Comparison of ENCODE assay signal across 1 cellular context in the genomic region with DNA sequence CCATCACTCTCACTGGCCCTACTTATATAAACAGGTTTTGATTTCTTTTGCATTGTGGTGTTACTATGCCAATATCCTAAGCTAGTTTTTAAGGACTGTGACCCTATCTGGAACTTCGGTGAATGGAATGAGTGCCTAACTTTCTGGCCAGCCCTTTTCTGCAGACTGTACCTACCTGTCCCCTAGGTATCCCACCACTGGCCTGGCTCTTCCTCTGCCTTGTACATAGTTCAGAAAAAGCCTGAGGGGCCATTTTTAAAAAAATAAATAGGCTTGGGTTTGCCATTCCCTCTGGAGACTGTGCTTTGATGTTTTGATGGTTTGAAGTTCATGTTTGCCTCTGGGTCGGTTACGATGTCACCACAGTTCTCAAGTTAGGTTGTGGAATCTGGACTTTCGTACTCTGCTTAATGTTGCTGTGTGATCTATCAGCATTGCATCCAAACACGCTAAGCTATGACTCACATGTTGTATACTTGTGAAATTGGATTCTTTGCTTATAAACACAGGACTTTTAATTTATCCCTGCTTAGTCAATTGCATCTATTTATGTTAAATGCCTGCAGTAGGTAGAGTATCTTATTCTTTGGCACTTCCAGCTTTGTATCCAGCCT.
A peak's percentile ranks its signal among the peaks of the same experiment; 100 is the strongest.
TF ChIP-seq lines count a peak whose summit lies in the region.

No MANE protein-coding gene starts in this region.

TF ChIP-seq in HepG2, 621 proteins besides CTCF, POLR2A, EP300 and RAD21 (continued from another document and continues in another):
- TF ChIP-seq, protein P1, sequence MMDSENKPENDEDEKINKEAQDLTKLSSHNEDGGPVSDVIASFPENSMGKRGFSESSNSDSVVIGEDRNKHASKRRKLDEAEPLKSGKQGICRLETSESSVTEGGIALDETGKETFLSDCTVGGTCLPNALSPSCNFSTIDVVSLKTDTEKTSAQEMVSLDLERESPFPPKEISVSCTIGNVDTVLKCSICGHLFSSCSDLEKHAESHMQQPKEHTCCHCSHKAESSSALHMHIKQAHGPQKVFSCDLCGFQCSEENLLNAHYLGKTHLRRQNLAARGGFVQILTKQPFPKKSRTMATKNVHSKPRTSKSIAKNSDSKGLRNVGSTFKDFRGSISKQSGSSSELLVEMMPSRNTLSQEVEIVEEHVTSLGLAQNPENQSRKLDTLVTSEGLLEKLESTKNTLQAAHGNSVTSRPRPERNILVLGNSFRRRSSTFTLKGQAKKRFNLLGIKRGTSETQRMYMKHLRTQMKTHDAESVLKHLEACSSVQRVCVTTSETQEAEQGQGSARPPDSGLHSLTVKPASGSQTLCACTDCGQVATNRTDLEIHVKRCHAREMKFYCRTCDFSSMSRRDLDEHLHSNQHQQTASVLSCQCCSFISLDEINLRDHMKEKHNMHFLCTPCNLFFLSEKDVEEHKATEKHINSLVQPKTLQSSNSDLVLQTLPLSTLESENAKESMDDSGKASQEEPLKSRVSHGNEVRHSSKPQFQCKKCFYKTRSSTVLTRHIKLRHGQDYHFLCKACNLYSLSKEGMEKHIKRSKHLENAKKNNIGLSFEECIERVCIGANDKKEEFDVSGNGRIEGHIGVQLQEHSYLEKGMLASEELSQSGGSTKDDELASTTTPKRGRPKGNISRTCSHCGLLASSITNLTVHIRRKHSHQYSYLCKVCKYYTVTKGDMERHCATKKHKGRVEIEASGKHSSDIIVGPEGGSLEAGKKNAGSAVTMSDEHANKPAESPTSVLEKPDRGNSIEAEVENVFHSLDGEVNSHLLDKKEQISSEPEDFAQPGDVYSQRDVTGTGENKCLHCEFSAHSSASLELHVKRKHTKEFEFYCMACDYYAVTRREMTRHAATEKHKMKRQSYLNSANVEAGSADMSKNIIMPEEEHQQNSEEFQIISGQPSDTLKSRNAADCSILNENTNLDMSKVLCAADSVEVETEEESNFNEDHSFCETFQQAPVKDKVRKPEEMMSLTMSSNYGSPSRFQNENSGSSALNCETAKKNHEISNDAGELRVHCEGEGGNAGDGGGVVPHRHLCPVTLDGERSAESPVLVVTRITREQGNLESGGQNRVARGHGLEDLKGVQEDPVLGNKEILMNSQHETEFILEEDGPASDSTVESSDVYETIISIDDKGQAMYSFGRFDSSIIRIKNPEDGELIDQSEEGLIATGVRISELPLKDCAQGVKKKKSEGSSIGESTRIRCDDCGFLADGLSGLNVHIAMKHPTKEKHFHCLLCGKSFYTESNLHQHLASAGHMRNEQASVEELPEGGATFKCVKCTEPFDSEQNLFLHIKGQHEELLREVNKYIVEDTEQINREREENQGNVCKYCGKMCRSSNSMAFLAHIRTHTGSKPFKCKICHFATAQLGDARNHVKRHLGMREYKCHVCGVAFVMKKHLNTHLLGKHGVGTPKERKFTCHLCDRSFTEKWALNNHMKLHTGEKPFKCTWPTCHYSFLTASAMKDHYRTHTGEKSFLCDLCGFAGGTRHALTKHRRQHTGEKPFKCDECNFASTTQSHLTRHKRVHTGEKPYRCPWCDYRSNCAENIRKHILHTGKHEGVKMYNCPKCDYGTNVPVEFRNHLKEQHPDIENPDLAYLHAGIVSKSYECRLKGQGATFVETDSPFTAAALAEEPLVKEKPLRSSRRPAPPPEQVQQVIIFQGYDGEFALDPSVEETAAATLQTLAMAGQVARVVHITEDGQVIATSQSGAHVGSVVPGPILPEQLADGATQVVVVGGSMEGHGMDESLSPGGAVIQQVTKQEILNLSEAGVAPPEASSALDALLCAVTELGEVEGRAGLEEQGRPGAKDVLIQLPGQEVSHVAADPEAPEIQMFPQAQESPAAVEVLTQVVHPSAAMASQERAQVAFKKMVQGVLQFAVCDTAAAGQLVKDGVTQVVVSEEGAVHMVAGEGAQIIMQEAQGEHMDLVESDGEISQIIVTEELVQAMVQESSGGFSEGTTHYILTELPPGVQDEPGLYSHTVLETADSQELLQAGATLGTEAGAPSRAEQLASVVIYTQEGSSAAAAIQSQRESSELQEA (CRISPR knock-in tag; IDR thresholded peaks at IDR 0.05; ENCODE audit: not compliant biosample characterization) = no peak
- no peak for TF ChIP-seq NPAS2 (CRISPR knock-in tag; IDR thresholded peaks at IDR 0.05; ENCODE audit: borderline replicate concordance)
- no peak for TF ChIP-seq ZNF329 (CRISPR knock-in tag; IDR thresholded peaks at IDR 0.05; ENCODE audit: low read depth)
- TF ChIP-seq BRD4 (CRISPR knock-in tag; IDR thresholded peaks at IDR 0.05) = no peak; the same call in 1 of the 2 replicates
- TF ChIP-seq, protein P2, sequence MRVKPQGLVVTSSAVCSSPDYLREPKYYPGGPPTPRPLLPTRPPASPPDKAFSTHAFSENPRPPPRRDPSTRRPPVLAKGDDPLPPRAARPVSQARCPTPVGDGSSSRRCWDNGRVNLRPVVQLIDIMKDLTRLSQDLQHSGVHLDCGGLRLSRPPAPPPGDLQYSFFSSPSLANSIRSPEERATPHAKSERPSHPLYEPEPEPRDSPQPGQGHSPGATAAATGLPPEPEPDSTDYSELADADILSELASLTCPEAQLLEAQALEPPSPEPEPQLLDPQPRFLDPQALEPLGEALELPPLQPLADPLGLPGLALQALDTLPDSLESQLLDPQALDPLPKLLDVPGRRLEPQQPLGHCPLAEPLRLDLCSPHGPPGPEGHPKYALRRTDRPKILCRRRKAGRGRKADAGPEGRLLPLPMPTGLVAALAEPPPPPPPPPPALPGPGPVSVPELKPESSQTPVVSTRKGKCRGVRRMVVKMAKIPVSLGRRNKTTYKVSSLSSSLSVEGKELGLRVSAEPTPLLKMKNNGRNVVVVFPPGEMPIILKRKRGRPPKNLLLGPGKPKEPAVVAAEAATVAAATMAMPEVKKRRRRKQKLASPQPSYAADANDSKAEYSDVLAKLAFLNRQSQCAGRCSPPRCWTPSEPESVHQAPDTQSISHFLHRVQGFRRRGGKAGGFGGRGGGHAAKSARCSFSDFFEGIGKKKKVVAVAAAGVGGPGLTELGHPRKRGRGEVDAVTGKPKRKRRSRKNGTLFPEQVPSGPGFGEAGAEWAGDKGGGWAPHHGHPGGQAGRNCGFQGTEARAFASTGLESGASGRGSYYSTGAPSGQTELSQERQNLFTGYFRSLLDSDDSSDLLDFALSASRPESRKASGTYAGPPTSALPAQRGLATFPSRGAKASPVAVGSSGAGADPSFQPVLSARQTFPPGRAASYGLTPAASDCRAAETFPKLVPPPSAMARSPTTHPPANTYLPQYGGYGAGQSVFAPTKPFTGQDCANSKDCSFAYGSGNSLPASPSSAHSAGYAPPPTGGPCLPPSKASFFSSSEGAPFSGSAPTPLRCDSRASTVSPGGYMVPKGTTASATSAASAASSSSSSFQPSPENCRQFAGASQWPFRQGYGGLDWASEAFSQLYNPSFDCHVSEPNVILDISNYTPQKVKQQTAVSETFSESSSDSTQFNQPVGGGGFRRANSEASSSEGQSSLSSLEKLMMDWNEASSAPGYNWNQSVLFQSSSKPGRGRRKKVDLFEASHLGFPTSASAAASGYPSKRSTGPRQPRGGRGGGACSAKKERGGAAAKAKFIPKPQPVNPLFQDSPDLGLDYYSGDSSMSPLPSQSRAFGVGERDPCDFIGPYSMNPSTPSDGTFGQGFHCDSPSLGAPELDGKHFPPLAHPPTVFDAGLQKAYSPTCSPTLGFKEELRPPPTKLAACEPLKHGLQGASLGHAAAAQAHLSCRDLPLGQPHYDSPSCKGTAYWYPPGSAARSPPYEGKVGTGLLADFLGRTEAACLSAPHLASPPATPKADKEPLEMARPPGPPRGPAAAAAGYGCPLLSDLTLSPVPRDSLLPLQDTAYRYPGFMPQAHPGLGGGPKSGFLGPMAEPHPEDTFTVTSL (CRISPR knock-in tag; IDR thresholded peaks at IDR 0.05; ENCODE audit: borderline replicate concordance) = peak; percentile 100
- TF ChIP-seq ZBTB8A (CRISPR knock-in tag; IDR thresholded peaks at IDR 0.05; ENCODE audit: borderline replicate concordance, low read depth) = no peak
- TF ChIP-seq HNRNPH1 (optimal IDR thresholded peaks at IDR 0.05; ENCODE audit: low read depth, low read length) = no peak
- TF ChIP-seq MYNN (CRISPR knock-in tag; IDR thresholded peaks at IDR 0.05; ENCODE audit: low read depth) = no peak
- TF ChIP-seq, protein P3, sequence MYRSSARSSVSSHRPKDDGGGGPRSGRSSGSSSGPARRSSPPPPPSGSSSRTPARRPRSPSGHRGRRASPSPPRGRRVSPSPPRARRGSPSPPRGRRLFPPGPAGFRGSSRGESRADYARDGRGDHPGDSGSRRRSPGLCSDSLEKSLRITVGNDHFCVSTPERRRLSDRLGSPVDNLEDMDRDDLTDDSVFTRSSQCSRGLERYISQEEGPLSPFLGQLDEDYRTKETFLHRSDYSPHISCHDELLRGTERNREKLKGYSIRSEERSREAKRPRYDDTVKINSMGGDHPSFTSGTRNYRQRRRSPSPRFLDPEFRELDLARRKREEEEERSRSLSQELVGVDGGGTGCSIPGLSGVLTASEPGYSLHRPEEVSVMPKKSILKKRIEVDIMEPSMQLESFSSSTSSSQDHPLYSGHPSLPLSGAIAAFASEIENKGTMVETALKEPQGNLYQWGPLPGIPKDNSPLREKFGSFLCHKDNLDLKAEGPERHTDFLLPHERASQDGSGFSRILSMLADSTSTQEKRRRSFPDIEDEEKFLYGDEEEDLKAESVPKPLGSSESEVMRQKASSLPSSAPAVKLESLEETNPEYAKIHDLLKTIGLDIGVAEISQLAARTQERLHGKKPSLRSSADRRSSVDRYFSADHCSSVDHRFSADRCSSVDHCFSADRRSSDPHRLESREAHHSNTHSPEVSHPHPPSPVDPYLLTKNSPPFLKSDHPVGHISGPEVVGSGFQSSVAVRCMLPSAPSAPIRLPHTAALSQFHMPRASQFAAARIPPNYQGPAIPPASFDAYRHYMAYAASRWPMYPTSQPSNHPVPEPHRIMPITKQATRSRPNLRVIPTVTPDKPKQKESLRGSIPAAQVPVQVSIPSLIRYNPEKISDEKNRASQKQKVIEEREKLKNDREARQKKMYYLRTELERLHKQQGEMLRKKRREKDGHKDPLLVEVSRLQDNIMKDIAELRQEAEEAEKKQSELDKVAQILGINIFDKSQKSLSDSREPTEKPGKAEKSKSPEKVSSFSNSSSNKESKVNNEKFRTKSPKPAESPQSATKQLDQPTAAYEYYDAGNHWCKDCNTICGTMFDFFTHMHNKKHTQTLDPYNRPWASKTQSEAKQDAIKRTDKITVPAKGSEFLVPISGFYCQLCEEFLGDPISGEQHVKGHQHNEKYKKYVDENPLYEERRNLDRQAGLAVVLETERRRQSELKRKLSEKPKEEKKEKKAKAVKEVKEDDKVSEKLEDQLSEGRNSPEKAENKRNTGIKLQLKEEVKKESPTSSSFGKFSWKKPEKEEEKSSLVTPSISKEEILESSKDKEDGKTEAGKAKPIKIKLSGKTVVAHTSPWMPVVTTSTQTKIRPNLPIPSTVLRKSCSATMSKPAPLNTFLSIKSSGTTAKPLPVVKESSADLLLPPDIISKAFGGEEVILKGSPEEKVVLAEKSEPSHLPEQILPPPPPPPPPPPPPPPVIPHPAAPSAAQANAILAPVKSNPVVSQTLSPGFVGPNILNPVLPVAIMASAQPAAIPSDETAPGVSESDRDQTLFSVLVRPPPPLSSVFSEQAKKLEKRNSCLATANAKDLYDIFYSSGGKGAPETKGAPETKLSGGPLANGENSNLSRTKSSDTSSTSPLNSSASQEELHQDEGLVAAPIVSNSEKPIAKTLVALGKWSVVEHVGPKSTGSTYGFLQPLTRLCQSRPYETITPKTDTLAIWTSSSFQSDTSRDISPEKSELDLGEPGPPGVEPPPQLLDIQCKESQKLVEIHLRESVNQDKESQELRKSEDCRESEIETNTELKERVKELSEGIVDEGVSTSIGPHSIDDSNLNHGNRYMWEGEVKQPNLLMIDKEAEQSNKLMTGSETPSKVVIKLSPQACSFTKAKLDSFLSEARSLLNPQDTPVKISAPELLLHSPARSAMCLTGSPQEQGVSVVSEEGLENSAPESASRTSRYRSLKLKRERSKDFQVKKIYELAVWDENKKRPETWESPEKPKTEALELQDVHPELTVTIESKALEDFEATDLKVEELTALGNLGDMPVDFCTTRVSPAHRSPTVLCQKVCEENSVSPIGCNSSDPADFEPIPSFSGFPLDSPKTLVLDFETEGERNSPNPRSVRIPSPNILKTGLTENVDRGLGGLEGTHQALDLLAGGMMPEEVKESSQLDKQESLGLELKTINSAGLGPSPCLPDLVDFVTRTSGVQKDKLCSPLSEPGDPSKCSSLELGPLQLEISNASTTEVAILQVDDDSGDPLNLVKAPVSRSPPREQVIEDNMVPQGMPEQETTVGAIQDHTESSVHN (CRISPR knock-in tag; IDR thresholded peaks at IDR 0.05) = no peak
- TF ChIP-seq TAF15 (IDR thresholded peaks at IDR 0.05; ENCODE audit: low read depth, low read length, poor library complexity, severe bottlenecking) = no peak
- TF ChIP-seq, protein P4, sequence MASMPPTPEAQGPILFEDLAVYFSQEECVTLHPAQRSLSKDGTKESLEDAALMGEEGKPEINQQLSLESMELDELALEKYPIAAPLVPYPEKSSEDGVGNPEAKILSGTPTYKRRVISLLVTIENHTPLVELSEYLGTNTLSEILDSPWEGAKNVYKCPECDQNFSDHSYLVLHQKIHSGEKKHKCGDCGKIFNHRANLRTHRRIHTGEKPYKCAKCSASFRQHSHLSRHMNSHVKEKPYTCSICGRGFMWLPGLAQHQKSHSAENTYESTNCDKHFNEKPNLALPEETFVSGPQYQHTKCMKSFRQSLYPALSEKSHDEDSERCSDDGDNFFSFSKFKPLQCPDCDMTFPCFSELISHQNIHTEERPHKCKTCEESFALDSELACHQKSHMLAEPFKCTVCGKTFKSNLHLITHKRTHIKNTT (CRISPR knock-in tag; IDR thresholded peaks at IDR 0.05) = no peak
- TF ChIP-seq SOX6 (IDR thresholded peaks at IDR 0.05) = no peak
- TF ChIP-seq SOX6 (CRISPR knock-in tag; IDR thresholded peaks at IDR 0.05) = peak; percentile 91
- TF ChIP-seq, protein P5, sequence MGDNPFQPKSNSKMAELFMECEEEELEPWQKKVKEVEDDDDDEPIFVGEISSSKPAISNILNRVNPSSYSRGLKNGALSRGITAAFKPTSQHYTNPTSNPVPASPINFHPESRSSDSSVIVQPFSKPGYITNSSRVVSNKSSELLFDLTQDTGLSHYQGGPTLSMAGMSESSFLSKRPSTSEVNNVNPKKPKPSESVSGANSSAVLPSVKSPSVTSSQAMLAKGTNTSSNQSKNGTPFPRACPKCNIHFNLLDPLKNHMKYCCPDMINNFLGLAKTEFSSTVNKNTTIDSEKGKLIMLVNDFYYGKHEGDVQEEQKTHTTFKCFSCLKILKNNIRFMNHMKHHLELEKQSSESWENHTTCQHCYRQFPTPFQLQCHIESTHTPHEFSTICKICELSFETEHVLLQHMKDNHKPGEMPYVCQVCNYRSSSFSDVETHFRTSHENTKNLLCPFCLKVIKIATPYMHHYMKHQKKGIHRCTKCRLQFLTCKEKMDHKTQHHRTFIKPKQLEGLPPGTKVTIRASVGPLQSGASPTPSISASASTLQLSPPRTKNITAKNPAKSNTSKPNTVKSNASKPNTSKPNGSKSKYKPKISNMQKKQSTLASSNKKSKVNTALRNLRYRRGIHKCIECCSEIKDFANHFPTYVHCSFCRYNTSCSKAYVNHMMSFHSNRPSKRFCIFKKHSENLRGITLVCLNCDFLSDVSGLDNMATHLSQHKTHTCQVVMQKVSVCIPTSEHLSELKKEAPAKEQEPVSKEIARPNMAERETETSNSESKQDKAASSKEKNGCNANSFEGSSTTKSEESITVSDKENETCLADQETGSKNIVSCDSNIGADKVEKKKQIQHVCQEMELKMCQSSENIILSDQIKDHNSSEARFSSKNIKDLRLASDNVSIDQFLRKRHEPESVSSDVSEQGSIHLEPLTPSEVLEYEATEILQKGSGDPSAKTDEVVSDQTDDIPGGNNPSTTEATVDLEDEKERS (CRISPR knock-in tag; IDR thresholded peaks at IDR 0.05) = peak; percentile 84
- no peak for TF ChIP-seq ZNF263 (CRISPR knock-in tag; IDR thresholded peaks at IDR 0.05)
- no peak for TF ChIP-seq ZNF558 (CRISPR knock-in tag; IDR thresholded peaks at IDR 0.05; ENCODE audit: borderline replicate concordance)
- no peak for TF ChIP-seq ZNF75D (CRISPR knock-in tag; IDR thresholded peaks at IDR 0.05; ENCODE audit: borderline replicate concordance)
- no peak; the same call in 1 of the 2 replicates for TF ChIP-seq ZNF547 (CRISPR knock-in tag; IDR thresholded peaks at IDR 0.05)
- no peak for TF ChIP-seq PHB2 (IDR thresholded peaks at IDR 0.05; ENCODE audit: partially characterized antibody)
- TF ChIP-seq FIP1L1 (IDR thresholded peaks at IDR 0.05; ENCODE audit: borderline replicate concordance, insufficient read depth, low read depth, low read length) = no peak
